ENCODE assay signal across 10 cellular contexts in the genomic region with DNA sequence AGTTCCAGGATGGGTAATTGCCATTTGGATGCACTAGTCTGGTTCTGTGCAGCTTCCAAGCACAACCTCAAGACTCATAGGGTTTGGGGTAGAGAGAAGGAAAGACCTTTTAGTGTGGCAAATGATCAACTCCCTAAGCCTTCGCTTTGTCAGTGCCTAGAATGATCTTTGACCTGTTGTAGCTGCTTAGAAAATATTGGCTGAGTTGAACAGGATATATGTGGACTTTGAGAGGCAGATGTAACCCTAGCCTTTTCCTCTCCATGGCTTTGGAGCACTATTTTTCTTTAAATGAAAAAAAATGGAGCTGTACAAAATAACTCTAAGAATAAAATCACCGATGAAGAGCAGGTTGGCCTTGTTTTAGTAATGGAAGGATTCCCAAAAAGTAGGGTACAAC. TPM values are rescaled to one million over a fixed set of nuclear protein-coding genes. Genes with fewer than 3 reads are reported as not detected.
"Had no signal": no experiment of that assay in that cellular context is flagged by ENCODE, and none has a peak within 500 bp of the region (broad histone marks: within the 10 kb centered on the region; RNA-seq: fewer than 3 reads in every experiment).

No MANE protein-coding gene starts in this region.

- H3K9me3 Mint-ChIP-seq: HFFc6 had no signal

- H3K4me3 Mint-ChIP-seq: HFFc6, IgD-negative memory B cell had no signal

- FAIRE-seq: HTR-8/SVneo had no signal

- H3K9me3 ChIP-seq: HAP-1 had no signal

- DNase-seq: GM23248, GOT3, H7, HFFc6, KBM-7 had no signal

- H3K9ac ChIP-seq: GM23248 had no signal

- H3K36me3 Mint-ChIP-seq: IgD-negative memory B cell had no signal

- H2AFZ ChIP-seq: GM23248 had no signal

- H3K36me3 ChIP-seq: HAP-1 had no signal

- ATAC-seq: HCT116 had no signal

- H3K27ac ChIP-seq: GM23248 had no signal

- H3K4me1 ChIP-seq: HAP-1 had no signal

- H3K27ac Mint-ChIP-seq: HFFc6, IgD-negative memory B cell had no signal

- H3K4me3 ChIP-seq: GM23248, HAP-1 had no signal

RNA-seq across cellular contexts. Expression of gene HLX, which starts 41.7 kb away (rescaled TPM):
- total RNA-seq: HT-29 had no signal
